ENCODE assay signal across 23 cellular contexts in genomic region chr2:223324402-223324801, GRCh38.
A peak's percentile ranks its signal among the peaks of the same experiment; 100 is the strongest.
DNase-seq lines count a peak whose midpoint lies in the region; ATAC-seq and TF ChIP-seq lines count a peak whose summit lies in the region.
"Had no signal": no experiment of that assay in that cellular context is flagged by ENCODE, and none has a peak within 500 bp of the region (broad histone marks: within the 10 kb centered on the region; RNA-seq: fewer than 3 reads in every experiment).

No MANE protein-coding gene starts in this region.

- TF ChIP-seq CTCF in Loucy (conservative IDR thresholded peaks at IDR 0.05; ENCODE audit: low read length) (no peak), PC-9 (conservative IDR thresholded peaks at IDR 0.05) (no peak)

- WGBS in aorta, 2 donors, result 5 to 8% methylated on average over 5 of the region's 5 CpGs

- H3K9me3 ChIP-seq in Loucy (ENCODE audit: insufficient read depth, low read depth, low read length), result no peaks in the 10 kb centered on the region
- no peaks in the 10 kb centered on the region for H3K9me3 ChIP-seq in PC-9 (ENCODE audit: insufficient read depth, low read depth)
- H3K9me3 ChIP-seq in endocrine pancreas (ENCODE audit: control insufficient read depth, low read length), result no peaks in the 10 kb centered on the region
- no peaks in the 10 kb centered on the region for H3K9me3 ChIP-seq in aorta (ENCODE audit: control insufficient read depth, low read length)
- H3K9me3 ChIP-seq: Peyer's patch had no signal

- intact Hi-C loops in PC-9 (cut with micrococcal nuclease; ENCODE audit: unreplicated experiment) (no loop called here), aorta (cut with DNase I) (no loop called here)

- no peak overlapping the region for H3K27ac ChIP-seq in PC-9
- no peak overlapping the region for H3K27ac ChIP-seq in aorta (ENCODE audit: low read depth in 1 of 2, low read length in 2 of 2)
- H3K27ac ChIP-seq: HL-60, KMS-11, Peyer's patch had no signal

- H3K36me3 ChIP-seq in Loucy (ENCODE audit: insufficient read depth, low read length) (no peaks in the 10 kb centered on the region), PC-9 (ENCODE audit: low read depth) (no peaks in the 10 kb centered on the region), endocrine pancreas (ENCODE audit: control insufficient read depth, insufficient read depth, low read length) (no peaks in the 10 kb centered on the region), aorta (ENCODE audit: control insufficient read depth in 1 of 2, insufficient read depth in 2 of 2, low read length in 1 of 2) (no peaks in the 10 kb centered on the region)
- H3K36me3 ChIP-seq: Peyer's patch had no signal

- BruUV-seq in PC-9 (replicated peaks; lab: Mats Ljungman, UMichigan), result no TSS peak

- CTCF ChIA-PET in PC-9 (lab: Charles Lee), result interaction anchor here (0.7 kb wide), 1 partner anchor 10 kb away, joined by 3 read pairs; no protein-coding TSS in a partner anchor

- H3F3A ChIP-seq in Loucy (ENCODE audit: low read depth), result no peaks in the 10 kb centered on the region
- H3F3A ChIP-seq in PC-9 (ENCODE audit: insufficient read depth, low read depth), result no peaks in the 10 kb centered on the region

- ATAC-seq in aorta (ENCODE audit: low FRiP score), result peak; percentile 7
- ATAC-seq: HCT116 had no signal

- H3K9me2 ChIP-seq in Loucy (replicated peaks; ENCODE audit: low read depth, low read length) (no peaks in the 10 kb centered on the region), PC-9 (ENCODE audit: insufficient read depth) (peaks cover 6% of the 10 kb centered on the region; the same call in 1 of the 2 replicates)

- POLR2A ChIA-PET in PC-9 (lab: Charles Lee; ENCODE audit: unreplicated experiment), result no interaction called here

- peaks cover 8% of the 10 kb centered on the region for H3K4me1 ChIP-seq in Loucy (ENCODE audit: insufficient read depth, low read length, poor library complexity, severe bottlenecking)
- H3K4me1 ChIP-seq in PC-9 (replicated peaks; ENCODE audit: insufficient read depth), result no peaks in the 10 kb centered on the region
- H3K4me1 ChIP-seq in endocrine pancreas (ENCODE audit: control insufficient read depth, insufficient read depth, low read length), result peaks cover 7% of the 10 kb centered on the region
- peaks cover 0 to 2% of the 10 kb centered on the region in 2 donors for H3K4me1 ChIP-seq in aorta (ENCODE audit: control insufficient read depth in 1 of 2, insufficient read depth in 2 of 2, low read length in 2 of 2)
- H3K4me1 ChIP-seq: Peyer's patch had no signal

- no peaks in the 10 kb centered on the region for H3K79me2 ChIP-seq in Loucy (ENCODE audit: insufficient read depth, low read length)
- no peaks in the 10 kb centered on the region for H3K79me2 ChIP-seq in PC-9 (ENCODE audit: low read depth)

- H2AFZ ChIP-seq in Loucy (ENCODE audit: low read length) (peak overlapping the region; percentile 6; the same call in 1 of the 2 replicates), PC-9 (0 out of 2 replicates have a peak overlapping the region, but pooled peaks have one; percentile 2)

- H3K4me3 ChIP-seq in Loucy (ENCODE audit: low read length, poor library complexity, severe bottlenecking) (no peak overlapping the region), PC-9 (no peak overlapping the region), endocrine pancreas (ENCODE audit: control insufficient read depth, insufficient read depth, low read length) (peak overlapping the region; percentile 26), aorta (ENCODE audit: low read length in 2 of 2) (no peak overlapping the region)
- H3K4me3 ChIP-seq: Peyer's patch had no signal

- H3K27me3 ChIP-seq in Loucy (ENCODE audit: insufficient read depth, low read length, poor library complexity, severe bottlenecking) (no peaks in the 10 kb centered on the region), PC-9 (ENCODE audit: insufficient read depth, low read depth) (no peaks in the 10 kb centered on the region), endocrine pancreas (ENCODE audit: control insufficient read depth, insufficient read depth, low read length) (no peaks in the 10 kb centered on the region), aorta (ENCODE audit: control insufficient read depth in 1 of 2, insufficient read depth in 2 of 2, low read length in 1 of 2) (no peaks in the 10 kb centered on the region)
- H3K27me3 ChIP-seq: Peyer's patch had no signal

- no peak for DNase-seq in PC-9
- DNase-seq in aorta, result no peak
- no peak for DNase-seq in superior temporal gyrus (ENCODE audit: extremely low spot score)
- DNase-seq in stimulated activated CD8-positive, alpha-beta memory T cell treated with anti-CD3 and anti-CD28 coated beads, Interleukin-4, amount 100 ng/mL, for 48 hours, result no peak
- DNase-seq in RKO (ENCODE audit: low spot score), result no peak
- DNase-seq: ACHN; CD4-positive, alpha-beta T cell; COR-L47; DMS53; NCI-H1048; NCI-H1694; NCI-H2029 treated with DMSO at 0.1 percent for 48 hours; NCI-H2171 treated with DMSO at 0.1 percent for 48 hours; NCI-H345; NCI-H524; NCI-H774; NK-92 treated with Interleukin-12 subunit alpha and Interleukin-12 subunit beta, amount 100 ng/mL, for 24 hours; Peyer's patch had no signal

- H4K20me1 ChIP-seq in Loucy (ENCODE audit: insufficient read depth, low read length, poor library complexity, severe bottlenecking), result no peaks in the 10 kb centered on the region
- no peaks in the 10 kb centered on the region; the same call in 1 of the 2 replicates for H4K20me1 ChIP-seq in PC-9 (ENCODE audit: insufficient read depth)

- peak overlapping the region; percentile 40 for H3K4me2 ChIP-seq in Loucy (ENCODE audit: low read depth, low read length, poor library complexity, severe bottlenecking)
- H3K4me2 ChIP-seq in PC-9, result no peak overlapping the region
- H3K4me2 ChIP-seq: KMS-11 had no signal

- H3K9ac ChIP-seq in Loucy (ENCODE audit: low read depth, low read length, poor library complexity, severe bottlenecking) (no peak overlapping the region), endocrine pancreas (ENCODE audit: control insufficient read depth, insufficient read depth, low read length) (no peak overlapping the region)
- H3K9ac ChIP-seq: KMS-11 had no signal
